ENCODE assay signal across 8 cellular contexts in the genomic region with DNA sequence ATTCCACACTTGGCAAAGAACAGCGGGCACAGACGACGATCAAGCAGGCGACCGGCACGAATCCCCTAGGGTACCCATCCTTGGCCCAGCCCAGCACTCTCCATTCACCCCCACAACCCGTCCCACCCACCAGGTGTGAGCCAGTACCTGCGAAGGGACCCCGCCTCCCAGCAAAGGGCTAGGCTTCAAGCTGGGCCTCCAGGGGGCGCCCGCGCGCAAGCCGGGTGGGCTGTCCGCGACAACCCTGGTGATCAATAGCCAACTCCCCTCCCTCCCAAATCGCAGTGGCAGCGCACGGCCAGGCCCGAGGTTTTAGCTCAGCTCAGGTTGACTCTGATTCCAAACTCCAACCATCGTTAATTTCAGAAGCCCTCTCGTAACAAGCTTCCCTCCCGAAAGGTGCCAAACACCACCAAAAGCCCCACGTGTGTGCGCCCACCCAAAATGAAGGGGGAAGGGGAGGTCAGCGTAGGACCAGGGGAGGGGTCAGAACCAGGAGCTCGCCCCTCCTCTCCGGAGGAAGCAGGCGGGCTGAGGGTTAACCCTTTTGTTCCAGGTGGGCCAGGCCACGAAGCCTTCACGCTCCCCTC. TPM values are rescaled to one million over a fixed set of nuclear protein-coding genes. Genes with fewer than 3 reads are reported as not detected.
DNase-seq lines count a peak whose midpoint lies in the region; ATAC-seq and TF ChIP-seq lines count a peak whose summit lies in the region.

No MANE protein-coding gene starts in this region.

- 0 to 1% methylated on average over 10 to 31 of the region's 31 CpGs for WGBS in body of pancreas, 2 donors

- TF ChIP-seq POLR2A in body of pancreas (IDR thresholded peaks at IDR 0.05): peak in 1 of 3 donors; percentile 29

- DNase-seq in EH (ENCODE audit: low read depth) (peak; percentile 30), MG63 (peak; percentile 61), T-helper 9 cell (peak; percentile 24), body of pancreas (peak; percentile 68 to 80 (median 74)), iris pigment epithelial cell (ENCODE audit: low read depth) (peak; percentile 24), foreskin melanocyte (no peak)
- DNase-seq in stimulated activated CD4-positive, alpha-beta T cell treated with anti-CD3 and anti-CD28 coated beads, Interleukin-1b, Interleukin-23, amount 100 ng/mL, for 24 hours (ENCODE audit: low read depth in 4 of 4, low spot score in 1 of 4): peak; percentile 17 to 54 (median 33)

- peak; percentile 71 to 86 (median 76) for TF ChIP-seq CTCF in body of pancreas (IDR thresholded peaks at IDR 0.05)

- H3K9me3 ChIP-seq in MG63: no peaks in the 10 kb centered on the region
- H3K9me3 ChIP-seq in body of pancreas: no peaks in the 10 kb centered on the region

- intact Hi-C loops in body of pancreas (cut with DNase I): no loop called here

- H3K4me3 ChIP-seq in MG63 (peak overlapping the region; percentile 35), body of pancreas (peak overlapping the region in 1 of 2 donors; percentile 44)

- H3K27ac ChIP-seq in body of pancreas: peak overlapping the region; percentile 16 to 80 (median 72)

- ATAC-seq in body of pancreas: peak; percentile 77
- ATAC-seq in GM18868 (IDR thresholded peaks at IDR 0.05; ENCODE audit: unreplicated experiment): no peak

- peaks cover 20% of the 10 kb centered on the region for H3K4me1 ChIP-seq in body of pancreas

- H3K36me3 ChIP-seq in MG63 (no peaks in the 10 kb centered on the region), body of pancreas (replicated peaks in 1 of 2; ENCODE audit: insufficient read depth in 1 of 2, low read depth in 2 of 2) (no peaks in the 10 kb centered on the region)

- H3K27me3 ChIP-seq in MG63 (peaks cover 21% of the 10 kb centered on the region), body of pancreas (peaks cover 0 to 7% of the 10 kb centered on the region in 2 donors)

RNA-seq across cellular contexts. Expression of gene SALL4, which starts 2.1 kb away (rescaled TPM):
- not detected in 2 replicates for total RNA-seq in MG63 (2014; rRNA removed; shearing (Covaris generic); ENCODE audit: low replicate concordance)
- total RNA-seq in body of pancreas: 1 to 10 TPM; 1.6 to 5.9 TPM

RNA-seq across cellular contexts. Expression of gene ATP9A, which starts 32.0 kb away (rescaled TPM):
- total RNA-seq in MG63 (2014; rRNA removed; shearing (Covaris generic); ENCODE audit: low replicate concordance): 9.6 and 11.1 TPM in 2 replicates
- 10 to 100 TPM; 16.8 to 24.6 TPM for total RNA-seq in body of pancreas
